In the genomic region with DNA sequence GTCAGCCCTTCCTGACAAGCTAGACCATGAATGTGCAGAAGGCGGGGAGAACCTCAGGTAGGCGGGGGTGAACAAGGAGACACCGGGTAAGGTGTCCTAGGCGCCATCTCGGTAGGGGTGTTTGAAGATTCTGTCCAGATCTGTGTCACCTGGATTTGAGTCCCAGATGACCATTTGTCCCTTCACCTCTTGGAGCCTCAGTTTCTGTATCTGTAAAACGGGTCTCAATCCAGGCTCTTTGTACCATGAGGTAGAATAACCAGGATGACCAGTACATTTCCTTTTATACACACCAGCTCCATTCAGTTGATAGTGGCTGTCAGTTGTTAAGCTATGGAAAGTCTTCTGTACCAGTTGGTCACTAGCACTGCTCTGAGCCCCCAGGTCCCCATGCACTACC, we compare ENCODE assay signal across 33 cellular contexts.
A peak's percentile ranks its signal among the peaks of the same experiment; 100 is the strongest.
DNase-seq lines count a peak whose midpoint lies in the region; ATAC-seq, FAIRE-seq and TF ChIP-seq lines count a peak whose summit lies in the region.
"Had no signal": no experiment of that assay in that cellular context is flagged by ENCODE, and none has a peak within 500 bp of the region (broad histone marks: within the 10 kb centered on the region; RNA-seq: fewer than 3 reads in every experiment).

No MANE protein-coding gene starts in this region.

- H3K4me1 Mint-ChIP-seq in CD4-positive, alpha-beta memory T cell, result no peaks in the 10 kb centered on the region
- H3K4me1 Mint-ChIP-seq: CD14-positive monocyte; CD4-positive, CD25-positive, alpha-beta regulatory T cell; CD8-positive, alpha-beta memory T cell had no signal

- TF ChIP-seq CTCF in HepG2 (CRISPR knock-in tag; IDR thresholded peaks at IDR 0.05) (no peak), right lobe of liver (IDR thresholded peaks at IDR 0.05) (no peak), A549 (IDR thresholded peaks at IDR 0.05) (no peak), K562 (IDR thresholded peaks at IDR 0.05 in 2 of 3, conservative IDR thresholded peaks at IDR 0.05 in 1 of 3; ENCODE audit: insufficient read depth in 2 of 3, low read depth in 1 of 3, low read length in 3 of 3) (no peak), Peyer's patch (IDR thresholded peaks at IDR 0.05) (no peak)

- H3K4me3 Mint-ChIP-seq in CD4-positive, alpha-beta memory T cell, result no peak overlapping the region
- H3K4me3 Mint-ChIP-seq: B cell; CD14-positive monocyte; CD4-positive, alpha-beta T cell; CD4-positive, CD25-positive, alpha-beta regulatory T cell; CD8-positive, alpha-beta memory T cell; CD8-positive, alpha-beta T cell had no signal

- ATAC-seq in HepG2 (no peak), right lobe of liver (no peak), A549 (peak in 1 of 2 experiments; percentile 11; a peak in 1 of 6 replicates), K562 (no peak)
- ATAC-seq: CD8-positive, alpha-beta T cell had no signal

- CTCF ChIA-PET in HepG2 (lab: Yijun Ruan, JAX; ENCODE audit: low intra/inter-chr PET ratio, low total read pairs) (no interaction called here), A549 (lab: Yijun Ruan, JAX) (interaction anchor here (0.8 to 1.7 kb wide), 4 partner anchors 10 to 371 kb away, joined by 3 to 11 read pairs (median 4); no protein-coding TSS in a partner anchor), K562 (lab: Yijun Ruan, JAX; ENCODE audit: low intra/inter-chr PET ratio) (no interaction called here)
- CTCF ChIA-PET in CD4-positive, alpha-beta memory T cell (lab: Charles Lee; ENCODE audit: partially characterized antibody), result interaction anchor here (0.8 kb wide), 2 partner anchors 9 to 380 kb away, joined by 3 to 4 read pairs; no protein-coding TSS in a partner anchor

- H3K36me3 Mint-ChIP-seq in CD4-positive, alpha-beta memory T cell, result peaks cover 54 to 78% of the 10 kb centered on the region in 2 donors

- TF ChIP-seq RAD21 in HepG2 (CRISPR knock-in tag; IDR thresholded peaks at IDR 0.05) (no peak), A549 (conservative IDR thresholded peaks at IDR 0.05 in 1 of 2, IDR thresholded peaks at IDR 0.05 in 1 of 2) (no peak), K562 (CRISPR knock-in tag; conservative IDR thresholded peaks at IDR 0.05 in 1 of 2, IDR thresholded peaks at IDR 0.05 in 1 of 2) (no peak)

- H3K79me2 ChIP-seq in HepG2 (ENCODE audit: insufficient read depth, low read length) (no peaks in the 10 kb centered on the region), K562 (ENCODE audit: control insufficient read depth, insufficient read depth, low read length) (no peaks in the 10 kb centered on the region)

- intact Hi-C loops in HepG2 (cut with micrococcal nuclease; ENCODE audit: unreplicated experiment), result no loop called here
- intact Hi-C loops in right lobe of liver (cut with DNase I), result no loop called here
- intact Hi-C loops in K562 (cut with micrococcal nuclease), result loop anchor here (5.0 kb wide), 1 partner anchor 46 kb away; no protein-coding TSS in a partner anchor
- intact Hi-C loops in CD4-positive, alpha-beta memory T cell (cut with micrococcal nuclease), result no loop called here

- TF ChIP-seq POLR2A in HepG2 (IDR thresholded peaks at IDR 0.05; ENCODE audit: insufficient read depth in 1 of 2, low read depth in 2 of 2, low read length in 2 of 2) (no peak), right lobe of liver (IDR thresholded peaks at IDR 0.05) (no peak), A549 (IDR thresholded peaks at IDR 0.05; ENCODE audit: low read length) (no peak), K562 (conservative IDR thresholded peaks at IDR 0.05) (no peak), Peyer's patch (IDR thresholded peaks at IDR 0.05) (no peak)

- H3K36me3 ChIP-seq in HepG2 (replicated peaks in 1 of 2; ENCODE audit: control insufficient read depth in 1 of 2, insufficient read depth in 2 of 2, low read length in 2 of 2) (peaks cover 56 to 91% of the 10 kb centered on the region in 2 experiments), right lobe of liver (peaks cover 0 to 5% (median 1%) of the 10 kb centered on the region in 4 donors), K562 (ENCODE audit: control insufficient read depth, insufficient read depth, low read length) (peaks cover 84% of the 10 kb centered on the region; the same call in 2 of the 3 replicates), Peyer's patch (peaks cover 0 to 85% (median 0%) of the 10 kb centered on the region in 3 donors)
- H3K36me3 ChIP-seq in CD4-positive, alpha-beta memory T cell (ENCODE audit: insufficient read depth, low read length), result peaks cover 84% of the 10 kb centered on the region

- POLR2A ChIA-PET in HepG2 (lab: Yijun Ruan, JAX), result interaction anchor here (0.6 kb wide), 1 partner anchor 46 kb away, joined by 3 read pairs; no protein-coding TSS in a partner anchor
- POLR2A ChIA-PET in A549 (lab: Yijun Ruan, JAX), result no interaction called here
- POLR2A ChIA-PET in K562 (lab: Yijun Ruan, JAX), result no interaction called here
- POLR2A ChIA-PET in CD4-positive, alpha-beta memory T cell (lab: Charles Lee; ENCODE audit: partially characterized antibody), result no interaction called here

- H3K4me3 ChIP-seq in HepG2 (replicated peaks in 1 of 3; ENCODE audit: insufficient read depth in 1 of 3, low read depth in 2 of 3, low read length in 3 of 3) (no peak overlapping the region), right lobe of liver (no peak overlapping the region), A549 (no peak overlapping the region), K562 (no peak overlapping the region), Peyer's patch (no peak overlapping the region)
- no peak overlapping the region for H3K4me3 ChIP-seq in CD4-positive, alpha-beta memory T cell (ENCODE audit: low read length in 2 of 2)
- H3K4me3 ChIP-seq: BLaER1; BLaER1 treated with 17β-estradiol and CSF1 and Interleukin-3, amounts not matched to agents 10 nM and 100 nM had no signal

- no peak for TF ChIP-seq EP300 in HepG2 (IDR thresholded peaks at IDR 0.05; ENCODE audit: low read depth in 2 of 2, low read length in 2 of 2)
- no peak for TF ChIP-seq EP300 in HepG2 (CRISPR knock-in tag; IDR thresholded peaks at IDR 0.05; ENCODE audit: borderline replicate concordance)
- no peak for TF ChIP-seq EP300 in A549 (IDR thresholded peaks at IDR 0.05)
- TF ChIP-seq EP300 in K562 (IDR thresholded peaks at IDR 0.05; ENCODE audit: low read length), result no peak

- H3K9me3 ChIP-seq in HepG2 (ENCODE audit: low read length) (no peaks in the 10 kb centered on the region), right lobe of liver (no peaks in the 10 kb centered on the region), A549 (no peaks in the 10 kb centered on the region), K562 (replicated peaks; ENCODE audit: control insufficient read depth, insufficient read depth, low read depth, low read length) (no peaks in the 10 kb centered on the region), Peyer's patch (no peaks in the 10 kb centered on the region)
- H3K9me3 ChIP-seq in CD4-positive, alpha-beta memory T cell (ENCODE audit: control insufficient read depth in 1 of 2, low read length in 2 of 2), result no peaks in the 10 kb centered on the region
- H3K9me3 ChIP-seq: BE2C; BLaER1; BLaER1 treated with 17β-estradiol and CSF1 and Interleukin-3, amounts not matched to agents 10 nM and 100 nM; Caco-2 had no signal

- in situ Hi-C loops in HepG2 (cut with HindIII; ENCODE audit: extremely low pct_ligation_motif_present, low pct_unique_long_range_greater_than_20kb), result no loop called here
- in situ Hi-C loops in K562 (cut with MboI), result no loop called here

- FAIRE-seq in HepG2 (lab: Jason Lieb, UNC) (no peak), A549 (lab: Jason Lieb, UNC) (no peak), K562 (lab: Jason Lieb, UNC) (no peak)
- FAIRE-seq: A204.1, D721Med had no signal

- DNase-seq in HepG2 (ENCODE audit: low spot score) (no peak), right lobe of liver (no peak), A549 (ENCODE audit: low read depth in 1 of 2, low spot score in 1 of 2) (no peak), K562 (ENCODE audit: extremely low read depth in 1 of 4, low spot score in 3 of 4) (no peak), Peyer's patch (no peak)
- DNase-seq in CD4-positive, alpha-beta memory T cell, result no peak
- DNase-seq: 8988T; ACHN; AML-193; BE2C; C1 segment of cervical spinal cord; Caco-2; Calu3; CD4-positive, alpha-beta T cell; CD4-positive, CD25-positive, alpha-beta regulatory T cell; CD8-positive, alpha-beta memory T cell; CD8-positive, alpha-beta T cell; COR-L47; DMS 273 treated with DMSO at 0.1 percent for 48 hours; DMS153; DMS53; DMS79; DMS79 treated with DMSO at 0.1 percent for 48 hours; DND-41; EL had no signal

- H3K27me3 ChIP-seq in HepG2 (ENCODE audit: control insufficient read depth in 1 of 2, insufficient read depth in 2 of 2, low read length in 2 of 2), result no peaks in the 10 kb centered on the region
- no peaks in the 10 kb centered on the region for H3K27me3 ChIP-seq in right lobe of liver
- H3K27me3 ChIP-seq in K562 (ENCODE audit: control insufficient read depth in 2 of 2, insufficient read depth in 2 of 2, low read length in 2 of 2), result no peaks in the 10 kb centered on the region
- H3K27me3 ChIP-seq in Peyer's patch, result no peaks in the 10 kb centered on the region
- H3K27me3 ChIP-seq in CD4-positive, alpha-beta memory T cell (ENCODE audit: insufficient read depth, low read length), result no peaks in the 10 kb centered on the region
- H3K27me3 ChIP-seq: BE2C; BLaER1; BLaER1 treated with 17β-estradiol and CSF1 and Interleukin-3, amounts not matched to agents 10 nM and 100 nM had no signal

- H3K9ac ChIP-seq in HepG2 (ENCODE audit: insufficient read depth, low read depth, low read length) (no peak overlapping the region), K562 (ENCODE audit: insufficient read depth in 1 of 2, low read depth in 2 of 2, low read length in 2 of 2) (no peak overlapping the region)
- H3K9ac ChIP-seq: BLaER1; BLaER1 treated with 17β-estradiol and CSF1 and Interleukin-3, amounts not matched to agents 10 nM and 100 nM had no signal

- BruUV-seq in HepG2 (replicated peaks; lab: Mats Ljungman, UMichigan) (no TSS peak), K562 (replicated peaks; lab: Mats Ljungman, UMichigan) (no TSS peak)

- H3K4me1 ChIP-seq in HepG2 (ENCODE audit: insufficient read depth, low read length) (no peaks in the 10 kb centered on the region), right lobe of liver (no peaks in the 10 kb centered on the region), A549 (peaks cover 21% of the 10 kb centered on the region), K562 (replicated peaks in 1 of 2; ENCODE audit: control insufficient read depth in 2 of 2, insufficient read depth in 2 of 2, low read length in 2 of 2) (no peaks in the 10 kb centered on the region), Peyer's patch (no peaks in the 10 kb centered on the region)
- no peaks in the 10 kb centered on the region for H3K4me1 ChIP-seq in CD4-positive, alpha-beta memory T cell (ENCODE audit: insufficient read depth, low read length)
- H3K4me1 ChIP-seq: BE2C, Caco-2 had no signal

- H3K27ac Mint-ChIP-seq in CD4-positive, alpha-beta memory T cell, result peak overlapping the region in 1 of 7 donors; percentile 35
- H3K27ac Mint-ChIP-seq: B cell; CD4-positive, alpha-beta T cell; CD4-positive, CD25-positive, alpha-beta regulatory T cell; CD8-positive, alpha-beta T cell had no signal

- H3K9me1 ChIP-seq in K562 (ENCODE audit: control insufficient read depth, insufficient read depth, low read length), result no peaks in the 10 kb centered on the region

- 98% methylated on average over 6 of the region's 6 CpGs for WGBS in HepG2 (ENCODE audit: low lambda C conversion rate)
- WGBS in right lobe of liver (ENCODE audit: insufficient coverage, low coverage, low lambda C conversion rate, missing lambda C conversion rate), result 93% methylated on average over 5 of the region's 6 CpGs
- WGBS in A549 (ENCODE audit: missing lambda C conversion rate), result 94% methylated on average over 6 of the region's 6 CpGs
- WGBS in K562 (ENCODE audit: insufficient coverage, low coverage, missing lambda C conversion rate), result 96% methylated on average over 4 of the region's 6 CpGs

- H3K9me3 Mint-ChIP-seq in CD4-positive, alpha-beta memory T cell, result no peaks in the 10 kb centered on the region
- H3K9me3 Mint-ChIP-seq: CD4-positive, alpha-beta T cell; CD4-positive, CD25-positive, alpha-beta regulatory T cell; CD8-positive, alpha-beta memory T cell; CD8-positive, alpha-beta T cell had no signal

- H3K4me2 ChIP-seq in HepG2 (ENCODE audit: low read depth, low read length) (no peak overlapping the region), A549 (no peak overlapping the region), K562 (ENCODE audit: insufficient read depth, low read length) (no peak overlapping the region)
- H3K4me2 ChIP-seq: BLaER1; BLaER1 treated with 17β-estradiol and CSF1 and Interleukin-3, amounts not matched to agents 10 nM and 100 nM had no signal

- H4K20me1 ChIP-seq in HepG2 (ENCODE audit: insufficient read depth, low read length), result peaks cover 3% of the 10 kb centered on the region; the same call in 1 of the 2 replicates
- H4K20me1 ChIP-seq in K562 (replicated peaks; ENCODE audit: control insufficient read depth, insufficient read depth, low read length), result no peaks in the 10 kb centered on the region

- H3K27me3 Mint-ChIP-seq in CD4-positive, alpha-beta memory T cell, result no peaks in the 10 kb centered on the region
- H3K27me3 Mint-ChIP-seq: B cell; CD4-positive, alpha-beta T cell; CD4-positive, CD25-positive, alpha-beta regulatory T cell; CD8-positive, alpha-beta memory T cell had no signal

- H3K27ac ChIP-seq in HepG2 (ENCODE audit: extremely low read length, insufficient read depth, low read length) (no peak overlapping the region), right lobe of liver (no peak overlapping the region), A549 (no peak overlapping the region), K562 (ENCODE audit: extremely low read depth, low read depth, low read length) (no peak overlapping the region), Peyer's patch (no peak overlapping the region)
- no peak overlapping the region for H3K27ac ChIP-seq in CD4-positive, alpha-beta memory T cell (ENCODE audit: low read depth, low read length)
- H3K27ac ChIP-seq: 22Rv1; BLaER1; BLaER1 treated with 17β-estradiol and CSF1 and Interleukin-3, amounts not matched to agents 10 nM and 100 nM; C4-2B had no signal

- no peak overlapping the region for H2AFZ ChIP-seq in HepG2 (ENCODE audit: low read length)
- no peak overlapping the region for H2AFZ ChIP-seq in K562 (ENCODE audit: low read depth, low read length)

Comparison
In these comparisons a context has a peak if more than half of its experiments do, and no peak if none do; other contexts are left out.
1. CTCF ChIA-PET loops: an anchor here in A549 (0.8 to 1.7 kb wide) and CD4-positive, alpha-beta memory T cell (0.8 kb wide); none called in HepG2 and K562.